ENCODE assay signal across 9 cellular contexts in the genomic region with DNA sequence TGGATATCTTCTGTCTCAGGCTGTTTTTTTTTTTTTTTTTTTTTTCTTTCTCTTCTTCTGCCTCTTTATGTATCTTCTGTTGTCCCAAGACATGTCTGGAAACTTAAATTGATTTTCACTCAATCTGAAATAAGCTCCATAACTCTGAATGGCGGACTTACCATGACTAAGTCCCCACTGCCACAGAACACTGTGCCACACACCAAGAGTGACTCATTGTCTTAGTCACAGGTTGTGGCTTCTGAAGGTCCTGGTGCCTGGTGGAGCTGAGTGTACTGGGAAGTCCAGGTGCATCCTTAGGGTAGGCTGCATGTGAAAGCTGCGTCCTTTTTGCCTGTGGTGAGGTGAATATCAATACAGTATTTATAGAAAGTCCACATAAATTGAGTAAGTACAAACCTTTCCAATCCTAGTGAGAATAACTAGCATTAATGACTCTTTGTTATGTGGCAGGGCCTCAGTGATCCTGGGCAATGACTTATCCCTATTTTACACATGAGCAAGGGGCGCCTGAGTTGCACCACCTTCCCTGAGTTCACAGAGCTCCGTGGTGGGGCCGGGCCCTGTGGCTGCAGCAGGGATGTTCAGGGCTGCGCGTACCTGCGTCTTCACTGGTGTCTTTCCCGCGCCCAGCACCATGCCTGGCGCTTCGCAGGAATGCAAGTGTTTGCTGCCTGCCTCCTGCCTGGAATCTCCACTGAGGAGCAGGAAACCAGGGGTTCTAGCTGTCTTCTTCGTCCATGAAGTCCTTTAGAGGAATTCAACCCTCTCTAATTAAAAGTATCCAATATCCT. TPM values are rescaled to one million over a fixed set of nuclear protein-coding genes. Genes with fewer than 3 reads are reported as not detected.
DNase-seq lines count a peak whose midpoint lies in the region; ATAC-seq, FAIRE-seq and TF ChIP-seq lines count a peak whose summit lies in the region.
"Had no signal": no experiment of that assay in that cellular context is flagged by ENCODE, and none has a peak within 500 bp of the region (broad histone marks: within the 10 kb centered on the region; RNA-seq: fewer than 3 reads in every experiment).

No MANE protein-coding gene starts in this region.

- intact Hi-C loops in PC-9 (cut with micrococcal nuclease; ENCODE audit: unreplicated experiment), result loop anchor here (1.0 to 2.0 kb wide), 3 partner anchors 20 to 101 kb away; partner anchors contain the start of gene PITRM1
- intact Hi-C loops in pancreas (cut with DNase I), result no loop called here

- in situ Hi-C loops in astrocyte of the spinal cord (cut with HindIII; ENCODE audit: low sequenced_read_pairs) (no loop called here), GM13976 (cut with MboI; ENCODE audit: low sequenced_read_pairs, unreplicated experiment) (no loop called here)

- H3K27me3 ChIP-seq in PC-9 (ENCODE audit: insufficient read depth, low read depth) (no peaks in the 10 kb centered on the region), pancreas (no peaks in the 10 kb centered on the region)

- CTCF ChIA-PET in PC-9 (lab: Charles Lee), result interaction anchor here (0.5 to 1.0 kb wide), 3 partner anchors 78 to 1695 kb away, joined by 3 to 8 read pairs (median 3); no protein-coding TSS in a partner anchor

- no peaks in the 10 kb centered on the region for H3K9me3 ChIP-seq in PC-9 (ENCODE audit: insufficient read depth, low read depth)
- no peaks in the 10 kb centered on the region for H3K9me3 ChIP-seq in pancreas

- ATAC-seq in pancreas, result no peak

- peak overlapping the region; percentile 51 for H3K27ac ChIP-seq in PC-9
- no peak overlapping the region for H3K27ac ChIP-seq in pancreas

- no peaks in the 10 kb centered on the region for H3K36me3 ChIP-seq in PC-9 (ENCODE audit: low read depth)
- no peaks in the 10 kb centered on the region for H3K36me3 ChIP-seq in pancreas

- H3K4me2 ChIP-seq in PC-9, result peak overlapping the region; percentile 36; the same call in 1 of the 2 replicates

- peaks cover 21% of the 10 kb centered on the region; the same call in 1 of the 2 replicates for H3K4me1 ChIP-seq in PC-9 (replicated peaks; ENCODE audit: insufficient read depth)
- H3K4me1 ChIP-seq in pancreas, result no peaks in the 10 kb centered on the region

- H3K9me2 ChIP-seq in PC-9 (ENCODE audit: insufficient read depth), result no peaks in the 10 kb centered on the region

- H2AFZ ChIP-seq in PC-9, result no peak overlapping the region

- no peak for FAIRE-seq in pancreas (lab: Jason Lieb, UNC)

- peaks cover 5% of the 10 kb centered on the region for H3F3A ChIP-seq in PC-9 (ENCODE audit: insufficient read depth, low read depth)

- DNase-seq in ELR (ENCODE audit: low read depth) (peak; percentile 93), PC-9 (peak; percentile 64 to 84), astrocyte of the spinal cord (ENCODE audit: low read depth, low spot score) (peak; percentile 91), skeletal muscle cell (ENCODE audit: low read depth) (peak; percentile 65), NCI-H187 (lab: John Stamatoyannopoulos, UW) (no peak), pancreas (no peak), iPS-NIHi7 (ENCODE audit: extremely low spot score) (no peak), GM13976 (ENCODE audit: low spot score) (no peak)
- DNase-seq: midbrain had no signal

- H4K20me1 ChIP-seq in PC-9 (ENCODE audit: insufficient read depth), result peaks cover 3% of the 10 kb centered on the region; the same call in 1 of the 2 replicates

- BruUV-seq in PC-9 (replicated peaks; lab: Mats Ljungman, UMichigan), result no TSS peak

- no peak for TF ChIP-seq CTCF in PC-9 (conservative IDR thresholded peaks at IDR 0.05)
- no peak for TF ChIP-seq CTCF in astrocyte of the spinal cord (IDR thresholded peaks at IDR 0.05; ENCODE audit: low read depth, low read length)
- TF ChIP-seq CTCF in pancreas (IDR thresholded peaks at IDR 0.05), result no peak
- TF ChIP-seq CTCF in GM13976 (IDR thresholded peaks at IDR 0.05; ENCODE audit: borderline replicate concordance, control extremely low read depth, extremely low read depth, insufficient read depth, missing control alignments), result no peak

- WGBS in pancreas, 2 donors, result 78 to 91% methylated on average over 13 of the region's 13 CpGs

- POLR2A ChIA-PET in PC-9 (lab: Charles Lee; ENCODE audit: unreplicated experiment), result interaction anchor here (0.6 to 1.0 kb wide), 3 partner anchors 23 to 1346 kb away, joined by 3 to 14 read pairs (median 4); no protein-coding TSS in a partner anchor

- H3K4me3 ChIP-seq in PC-9, result no peak overlapping the region
- H3K4me3 ChIP-seq in astrocyte of the spinal cord (ENCODE audit: low read depth, low read length), result no peak overlapping the region
- no peak overlapping the region for H3K4me3 ChIP-seq in skeletal muscle cell (ENCODE audit: low read depth, low read length)
- H3K4me3 ChIP-seq in pancreas, result no peak overlapping the region

- H3K79me2 ChIP-seq in PC-9 (ENCODE audit: low read depth), result peaks cover 80% of the 10 kb centered on the region

RNA-seq across cellular contexts. Expression of gene PFKP, which starts 4.3 kb away (rescaled TPM):
- 222 and 234 TPM in 2 replicates for total RNA-seq in PC-9 (2021)
- 10 to 100 TPM in 3 of 6 donors, 1 to 10 TPM in 3; 6.8 to 25.0 (median 10.4) TPM for total RNA-seq in pancreas
- polyA plus RNA-seq in pancreas, result 10 to 100 TPM; 16.6 to 32.5 TPM

Comparison
In these comparisons a context has a peak if more than half of its experiments do, and no peak if none do; other contexts are left out.
1. DNase-seq: peak in ELR (single experiment), PC-9 (2 of 2), astrocyte of the spinal cord (single experiment) and skeletal muscle cell (single experiment); none in NCI-H187 (0 of 2), pancreas (0 of 6), iPS-NIHi7 (single experiment) and GM13976 (single experiment).